In the genomic region with DNA sequence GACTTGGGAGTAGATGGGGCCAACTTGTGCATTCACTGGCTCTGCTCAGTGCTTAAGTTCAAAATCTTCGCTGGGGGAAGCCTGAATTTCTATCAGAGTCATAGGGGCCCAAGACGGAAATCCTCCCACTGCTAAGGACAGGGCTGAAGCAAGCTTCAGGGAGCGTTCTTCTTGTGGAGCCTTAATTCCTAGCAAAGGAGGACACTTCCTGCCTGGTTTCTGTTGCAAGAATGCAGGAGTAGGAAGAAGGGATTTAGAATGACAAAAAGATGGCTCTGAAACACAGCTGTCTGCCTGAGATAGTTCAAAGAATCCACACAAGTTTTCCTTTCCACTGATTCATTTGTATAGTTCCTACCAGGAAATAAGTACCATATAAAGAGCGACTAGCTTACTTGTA, we compare ENCODE assay signal across 22 cellular contexts.
"Had no signal": no experiment of that assay in that cellular context is flagged by ENCODE, and none has a peak within 500 bp of the region (broad histone marks: within the 10 kb centered on the region; RNA-seq: fewer than 3 reads in every experiment).

No MANE protein-coding gene starts in this region.

- H3K9ac ChIP-seq: neural progenitor cell had no signal

- H3K27me3 Mint-ChIP-seq: activated naive CD4-positive, alpha-beta T cell treated with anti-CD3 and anti-CD28 coated beads, Interleukin-2, amount 10 ng/mL, durations not matched to agents 7 days and 5 days; dendritic cell treated with granulocyte-macrophage colony-stimulating factor and Interleukin-4, amounts not matched to agents 40 ng/mL and 50 ng/mL, for 4 days; naive B cell; T-cell had no signal

- H3K4me3 ChIP-seq: body of pancreas, esophagus muscularis mucosa, gastrocnemius medialis, lung, neural progenitor cell, ovary, prostate gland, tibial artery had no signal

- H3K27me3 ChIP-seq: body of pancreas, esophagus muscularis mucosa, gastrocnemius medialis, neural progenitor cell, ovary, tibial artery had no signal

- H3K4me1 Mint-ChIP-seq: neural progenitor cell had no signal

- H3K9me3 ChIP-seq: body of pancreas, esophagus muscularis mucosa, gastrocnemius medialis, ovary, prostate gland, tibial artery had no signal

- H3K4me3 Mint-ChIP-seq: activated naive CD4-positive, alpha-beta T cell treated with anti-CD3 and anti-CD28 coated beads, Interleukin-2, amount 10 ng/mL, durations not matched to agents 7 days and 5 days; dendritic cell treated with granulocyte-macrophage colony-stimulating factor and Interleukin-4, amounts not matched to agents 40 ng/mL and 50 ng/mL, for 4 days; naive B cell; neural progenitor cell; T-cell; T-helper 2 cell treated with Interferon-gamma antibody and Interleukin-4, amounts not matched to agents 5 μg/mL and 100 μg/mL, for 36 hours had no signal

- H3K36me3 ChIP-seq: ovary had no signal

- H3K27ac ChIP-seq: body of pancreas, esophagus muscularis mucosa, gastrocnemius medialis, neural progenitor cell, ovary, prostate gland, tibial artery, VCaP had no signal

- DNase-seq: activated CD4-positive, alpha-beta T cell treated with anti-CD3 and anti-CD28 coated beads, Interleukin-2, amount 50 U/mL, for 4 hours; activated CD8-positive, alpha-beta memory T cell treated with anti-CD3 and anti-CD28 coated beads for 24 hours; activated naive CD4-positive, alpha-beta T cell treated with anti-CD3 and anti-CD28 coated beads, Interleukin-2, amount 10 ng/mL, durations not matched to agents 7 days and 5 days; activated T-cell treated with anti-CD3 and anti-CD28 coated beads, Interleukin-2, amount 50 U/mL, for 48 hours; anterior cingulate cortex; body of pancreas; effector memory CD4-positive, alpha-beta T cell; gastrocnemius medialis; hypothalamus; naive B cell; ovary; stimulated activated CD4-positive, alpha-beta T cell treated with anti-CD3 and anti-CD28 coated beads, Interleukin-4, amount 100 ng/mL, for 24 hours; stimulated activated naive CD8-positive, alpha-beta T cell treated with anti-CD3 and anti-CD28 coated beads, Interleukin-15, Interleukin-2, amounts not matched to agents 100 U/mL and 50 U/mL, for 24 hours; T-cell; tibial artery had no signal

- H3K27ac Mint-ChIP-seq: activated naive CD4-positive, alpha-beta T cell treated with anti-CD3 and anti-CD28 coated beads, Interleukin-2, amount 10 ng/mL, durations not matched to agents 7 days and 5 days; dendritic cell treated with granulocyte-macrophage colony-stimulating factor and Interleukin-4, amounts not matched to agents 40 ng/mL and 50 ng/mL, for 4 days; naive B cell; neural progenitor cell; T-cell; T-helper 2 cell treated with Interferon-gamma antibody and Interleukin-4, amounts not matched to agents 5 μg/mL and 100 μg/mL, for 36 hours had no signal

- H3K9me3 Mint-ChIP-seq: activated naive CD4-positive, alpha-beta T cell treated with anti-CD3 and anti-CD28 coated beads, Interleukin-2, amount 10 ng/mL, durations not matched to agents 7 days and 5 days; dendritic cell treated with granulocyte-macrophage colony-stimulating factor and Interleukin-4, amounts not matched to agents 40 ng/mL and 50 ng/mL, for 4 days; naive B cell; neural progenitor cell; T-cell; T-helper 2 cell treated with Interferon-gamma antibody and Interleukin-4, amounts not matched to agents 5 μg/mL and 100 μg/mL, for 36 hours had no signal

- H3K4me1 ChIP-seq: body of pancreas, esophagus muscularis mucosa, gastrocnemius medialis, neural progenitor cell, prostate gland, tibial artery had no signal

- H2AFZ ChIP-seq: neural progenitor cell had no signal

- H3K4me2 ChIP-seq: neural progenitor cell had no signal
